8 cellular contexts compared by ENCODE assay signal in the genomic region with DNA sequence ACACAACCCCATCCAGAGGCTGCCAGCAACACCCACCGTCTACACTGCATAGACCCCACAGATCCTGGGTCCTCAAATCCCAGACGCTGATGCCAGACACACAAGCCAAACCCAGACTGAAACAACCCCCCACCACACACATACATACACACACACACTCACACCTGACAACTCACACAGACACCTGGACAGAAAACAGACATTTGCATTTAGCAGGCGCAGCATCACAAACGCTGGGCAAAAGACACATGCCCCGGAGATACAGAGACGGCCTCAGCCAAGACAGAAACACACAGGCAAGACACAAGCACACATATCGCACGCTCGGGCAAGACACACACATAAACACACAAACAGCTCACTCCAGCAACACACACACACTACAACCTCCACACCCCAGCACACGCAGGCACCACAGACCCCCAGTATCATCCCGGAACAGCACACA. TPM values are rescaled to one million over a fixed set of nuclear protein-coding genes. Genes with fewer than 3 reads are reported as not detected.
DNase-seq lines count a peak whose midpoint lies in the region; ATAC-seq, FAIRE-seq and TF ChIP-seq lines count a peak whose summit lies in the region.

No MANE protein-coding gene starts in this region.

- H3K4me1 Mint-ChIP-seq in activated CD8-positive, alpha-beta T cell treated with anti-CD3 and anti-CD28 coated beads, Interleukin-2, amount 10 ng/mL, durations not matched to agents 7 days and 5 days (ENCODE audit: low read depth) = peaks cover 34% of the 10 kb centered on the region

- peaks cover 0 to 2% of the 10 kb centered on the region in 2 donors for H3K27me3 ChIP-seq in aorta (ENCODE audit: control insufficient read depth in 1 of 2, insufficient read depth in 2 of 2, low read length in 1 of 2)

- CTCF ChIA-PET in activated CD8-positive, alpha-beta T cell treated with anti-CD3 and anti-CD28 coated beads, Interleukin-2, amount 10 ng/mL, durations not matched to agents 7 days and 5 days (lab: Charles Lee) = interaction anchor here (1.0 to 8.6 kb wide), 3 partner anchors 16 to 79 kb away, joined by 3 to 143 read pairs (median 109); no protein-coding TSS in a partner anchor

- intact Hi-C loops in kidney (cut with DNase I) = loop anchor here (10.0 kb wide), 1 partner anchor 75 kb away; no protein-coding TSS in a partner anchor
- intact Hi-C loops in aorta (cut with DNase I) = no loop called here

- no peak overlapping the region for H3K27ac Mint-ChIP-seq in activated CD8-positive, alpha-beta T cell treated with anti-CD3 and anti-CD28 coated beads, Interleukin-2, amount 10 ng/mL, durations not matched to agents 7 days and 5 days

- H3K27me3 Mint-ChIP-seq in activated CD8-positive, alpha-beta T cell treated with anti-CD3 and anti-CD28 coated beads, Interleukin-2, amount 10 ng/mL, durations not matched to agents 7 days and 5 days (ENCODE audit: low read depth) = no peaks in the 10 kb centered on the region

- peak; percentile 34 for DNase-seq in stimulated activated CD4-positive, alpha-beta T cell treated with anti-CD3 and anti-CD28 coated beads, Interleukin-15, amount 100 ng/mL, for 24 hours
- no peak for DNase-seq in stimulated activated CD4-positive, alpha-beta T cell treated with anti-CD3 and anti-CD28 coated beads, Interleukin-4, amount 100 ng/mL, for 4 hours
- peak; percentile 51 for DNase-seq in activated CD8-positive, alpha-beta T cell treated with anti-CD3 and anti-CD28 coated beads, Interleukin-2, amount 10 ng/mL, durations not matched to agents 7 days and 5 days
- DNase-seq in kidney (no peak), aorta (no peak), GDM1 (lab: John Stamatoyannopoulos, UW) (no peak)

- no peak overlapping the region for H3K4me3 Mint-ChIP-seq in activated CD8-positive, alpha-beta T cell treated with anti-CD3 and anti-CD28 coated beads, Interleukin-2, amount 10 ng/mL, durations not matched to agents 7 days and 5 days

- H3K9ac ChIP-seq in kidney (ENCODE audit: low read length in 2 of 2) = peak overlapping the region; percentile 20 to 67

- no peaks in the 10 kb centered on the region for H3K9me3 ChIP-seq in kidney (ENCODE audit: control insufficient read depth in 1 of 2, low read length in 2 of 2)
- no peaks in the 10 kb centered on the region for H3K9me3 ChIP-seq in aorta (ENCODE audit: control insufficient read depth, low read length)

- no peak for TF ChIP-seq CTCF in kidney (IDR thresholded peaks at IDR 0.05; ENCODE audit: borderline replicate concordance, extremely low read depth, insufficient read depth)

- no peaks in the 10 kb centered on the region for H3K9me3 Mint-ChIP-seq in activated CD8-positive, alpha-beta T cell treated with anti-CD3 and anti-CD28 coated beads, Interleukin-2, amount 10 ng/mL, durations not matched to agents 7 days and 5 days (ENCODE audit: insufficient read depth)

- H3K4me3 ChIP-seq in kidney (ENCODE audit: low read length in 2 of 2) (peak overlapping the region; percentile 62 to 76), aorta (ENCODE audit: low read length in 2 of 2) (peak overlapping the region; percentile 86 to 98)

- no peaks in the 10 kb centered on the region for H3K36me3 ChIP-seq in kidney (ENCODE audit: control insufficient read depth in 1 of 2, insufficient read depth in 2 of 2, low read length in 2 of 2)
- H3K36me3 ChIP-seq in aorta (ENCODE audit: control insufficient read depth in 1 of 2, insufficient read depth in 2 of 2, low read length in 1 of 2) = no peaks in the 10 kb centered on the region

- 6 to 7% methylated on average over 11 of the region's 11 CpGs for WGBS in aorta, 2 donors

- POLR2A ChIA-PET in activated CD8-positive, alpha-beta T cell treated with anti-CD3 and anti-CD28 coated beads, Interleukin-2, amount 10 ng/mL, durations not matched to agents 7 days and 5 days (lab: Charles Lee) = no interaction called here

- H3K27ac ChIP-seq in kidney (ENCODE audit: low read depth in 2 of 2, low read length in 2 of 2) (peak overlapping the region; percentile 67 to 99), aorta (ENCODE audit: low read depth in 1 of 2, low read length in 2 of 2) (peak overlapping the region in 1 of 2 donors; percentile 75)

- no peak for ATAC-seq in activated CD8-positive, alpha-beta T cell treated with anti-CD3 and anti-CD28 coated beads, Interleukin-2, amount 10 ng/mL, durations not matched to agents 7 days and 5 days
- no peak for ATAC-seq in aorta (ENCODE audit: low FRiP score)
- no peak for ATAC-seq in HG03521 (IDR thresholded peaks at IDR 0.05; ENCODE audit: unreplicated experiment)
- ATAC-seq in GM21529 (IDR thresholded peaks at IDR 0.05; ENCODE audit: unreplicated experiment) = no peak

- H3K4me1 ChIP-seq in kidney (ENCODE audit: control insufficient read depth in 1 of 2, insufficient read depth in 1 of 2, low read depth in 1 of 2, low read length in 2 of 2) (peaks cover 14 to 37% of the 10 kb centered on the region in 2 donors), aorta (ENCODE audit: control insufficient read depth in 1 of 2, insufficient read depth in 2 of 2, low read length in 2 of 2) (no peaks in the 10 kb centered on the region)

- H3K36me3 Mint-ChIP-seq in activated CD8-positive, alpha-beta T cell treated with anti-CD3 and anti-CD28 coated beads, Interleukin-2, amount 10 ng/mL, durations not matched to agents 7 days and 5 days (ENCODE audit: low read depth) = peaks cover 12% of the 10 kb centered on the region

- FAIRE-seq in kidney (lab: Jason Lieb, UNC) = no peak

RNA-seq across cellular contexts. Expression of a gene that starts 1.3 kb away (rescaled TPM):
- 10 to 100 TPM; 15.7 to 16.8 TPM for total RNA-seq in activated CD8-positive, alpha-beta T cell treated with anti-CD3 and anti-CD28 coated beads, Interleukin-2, amount 10 ng/mL, durations not matched to agents 7 days and 5 days
- total RNA-seq in kidney = 14.2 TPM
- polyA plus RNA-seq in kidney (ENCODE audit: insufficient read depth, low read depth, low replicate concordance) = 3.2 TPM
- total RNA-seq in aorta = 1 to 10 TPM; 8.0 to 8.6 TPM
- polyA plus RNA-seq in aorta = 1 to 10 TPM; 6.1 TPM

RNA-seq across cellular contexts. Expression of a gene that starts 26.6 kb away (rescaled TPM):
- total RNA-seq in activated CD8-positive, alpha-beta T cell treated with anti-CD3 and anti-CD28 coated beads, Interleukin-2, amount 10 ng/mL, durations not matched to agents 7 days and 5 days = 10 to 100 TPM; 30.0 to 32.1 TPM
- 49.0 TPM for total RNA-seq in kidney
- 14.0 TPM for polyA plus RNA-seq in kidney (ENCODE audit: insufficient read depth, low read depth, low replicate concordance)
- total RNA-seq in aorta = 10 to 100 TPM; 43.4 to 43.8 TPM
- 10 to 100 TPM; 20.7 to 35.8 TPM for polyA plus RNA-seq in aorta

RNA-seq across cellular contexts. Expression of a gene that starts 45.0 kb away (rescaled TPM):
- total RNA-seq in activated CD8-positive, alpha-beta T cell treated with anti-CD3 and anti-CD28 coated beads, Interleukin-2, amount 10 ng/mL, durations not matched to agents 7 days and 5 days = 10 to 100 TPM; 12.9 to 14.3 TPM
- 28.4 TPM for total RNA-seq in kidney
- 17.0 TPM for polyA plus RNA-seq in kidney (ENCODE audit: insufficient read depth, low read depth, low replicate concordance)
- 10 to 100 TPM; 26.2 to 48.0 TPM for total RNA-seq in aorta
- 10 to 100 TPM in 1 of 2 donors, 1 to 10 TPM in 1; 5.4 to 81.7 TPM for polyA plus RNA-seq in aorta

Comparison
In these comparisons a context has a peak if more than half of its experiments do, and no peak if none do; other contexts are left out.
1. DNase-seq: peak in stimulated activated CD4-positive, alpha-beta T cell treated with anti-CD3 and anti-CD28 coated beads, Interleukin-15, amount 100 ng/mL, for 24 hours (single experiment) and activated CD8-positive, alpha-beta T cell treated with anti-CD3 and anti-CD28 coated beads, Interleukin-2, amount 10 ng/mL, durations not matched to agents 7 days and 5 days (single experiment); none in stimulated activated CD4-positive, alpha-beta T cell treated with anti-CD3 and anti-CD28 coated beads, Interleukin-4, amount 100 ng/mL, for 4 hours (0 of 2), kidney (single experiment), aorta (0 of 2) and GDM1 (single experiment).